17 cellular contexts compared by ENCODE assay signal in the genomic region with DNA sequence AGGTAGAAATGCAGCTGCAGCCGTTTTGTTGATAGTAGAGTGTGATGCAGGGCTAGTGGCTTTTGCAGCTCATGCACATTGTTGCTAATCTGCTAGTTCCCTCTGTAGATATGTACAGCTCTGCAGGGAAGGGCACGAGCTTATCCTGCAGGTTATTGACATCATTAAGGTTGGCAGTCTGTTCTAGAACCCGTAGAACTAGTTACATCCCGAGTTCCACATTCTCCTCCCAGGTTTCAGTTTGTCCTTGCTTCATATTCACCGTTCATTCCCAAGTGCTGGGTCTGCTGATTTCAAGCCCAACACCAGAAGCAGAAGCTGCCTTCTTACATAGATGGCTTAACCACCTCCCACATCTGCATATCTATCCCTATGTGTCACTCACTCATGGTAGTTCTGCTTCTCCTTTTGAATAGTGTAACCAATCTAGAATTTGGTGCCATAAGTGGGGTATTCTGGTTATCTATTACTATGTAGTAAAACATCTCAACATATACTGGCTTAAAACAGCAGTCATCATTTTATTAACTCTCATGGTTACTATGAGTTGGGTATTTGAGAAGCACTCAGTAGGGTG. TPM values are rescaled to one million over a fixed set of nuclear protein-coding genes. Genes with fewer than 3 reads are reported as not detected.
"Had no signal": no experiment of that assay in that cellular context is flagged by ENCODE, and none has a peak within 500 bp of the region (broad histone marks: within the 10 kb centered on the region; RNA-seq: fewer than 3 reads in every experiment).

No MANE protein-coding gene starts in this region.

- H3K27ac ChIP-seq: adrenal gland, colonic mucosa, heart left ventricle, left ventricle myocardium inferior, sigmoid colon, suprapubic skin, upper lobe of left lung had no signal

- H3K9me3 ChIP-seq: adrenal gland, colonic mucosa, heart left ventricle, left ventricle myocardium inferior, sigmoid colon, suprapubic skin, upper lobe of left lung had no signal

- DNase-seq: activated CD4-positive, alpha-beta T cell treated with anti-CD3 and anti-CD28 coated beads, Interleukin-2, amount 10 ng/mL, durations not matched to agents 7 days and 5 days; activated CD4-positive, CD25-positive, alpha-beta regulatory T cell; activated naive CD4-positive, alpha-beta T cell treated with anti-CD3 and anti-CD28 coated beads, Interleukin-2, amount 10 ng/mL, durations not matched to agents 7 days and 5 days; adrenal gland; caudate nucleus; colonic mucosa; effector CD4-positive, alpha-beta T cell; heart left ventricle; left ventricle myocardium inferior; nephron progenitor cell; sigmoid colon; stimulated activated CD4-positive, alpha-beta T cell treated with anti-CD3 and anti-CD28 coated beads, Interleukin-2, amount 100 ng/mL, for 48 hours; stimulated activated naive CD4-positive, alpha-beta T cell treated with Interleukin-2 at 50 U/mL for 16 hours; upper lobe of left lung had no signal

- H3K36me3 ChIP-seq: adrenal gland, colonic mucosa, heart left ventricle, left ventricle myocardium inferior, sigmoid colon, suprapubic skin, upper lobe of left lung had no signal

- H3K27me3 ChIP-seq: adrenal gland, colonic mucosa, heart left ventricle, sigmoid colon, suprapubic skin, upper lobe of left lung had no signal

- FAIRE-seq: frontal cortex had no signal

- H3K4me3 ChIP-seq: adrenal gland, colonic mucosa, heart left ventricle, left ventricle myocardium inferior, sigmoid colon, suprapubic skin, upper lobe of left lung had no signal

- H3K4me1 ChIP-seq: adrenal gland, colonic mucosa, heart left ventricle, left ventricle myocardium inferior, sigmoid colon, suprapubic skin, upper lobe of left lung had no signal

RNA-seq across cellular contexts. Expression of gene CRHBP, which starts 38.1 kb away (rescaled TPM):
- total RNA-seq: pulmonary artery endothelial cell had no signal
